Comparison of ENCODE assay signal across 1 cellular context in the genomic region with DNA sequence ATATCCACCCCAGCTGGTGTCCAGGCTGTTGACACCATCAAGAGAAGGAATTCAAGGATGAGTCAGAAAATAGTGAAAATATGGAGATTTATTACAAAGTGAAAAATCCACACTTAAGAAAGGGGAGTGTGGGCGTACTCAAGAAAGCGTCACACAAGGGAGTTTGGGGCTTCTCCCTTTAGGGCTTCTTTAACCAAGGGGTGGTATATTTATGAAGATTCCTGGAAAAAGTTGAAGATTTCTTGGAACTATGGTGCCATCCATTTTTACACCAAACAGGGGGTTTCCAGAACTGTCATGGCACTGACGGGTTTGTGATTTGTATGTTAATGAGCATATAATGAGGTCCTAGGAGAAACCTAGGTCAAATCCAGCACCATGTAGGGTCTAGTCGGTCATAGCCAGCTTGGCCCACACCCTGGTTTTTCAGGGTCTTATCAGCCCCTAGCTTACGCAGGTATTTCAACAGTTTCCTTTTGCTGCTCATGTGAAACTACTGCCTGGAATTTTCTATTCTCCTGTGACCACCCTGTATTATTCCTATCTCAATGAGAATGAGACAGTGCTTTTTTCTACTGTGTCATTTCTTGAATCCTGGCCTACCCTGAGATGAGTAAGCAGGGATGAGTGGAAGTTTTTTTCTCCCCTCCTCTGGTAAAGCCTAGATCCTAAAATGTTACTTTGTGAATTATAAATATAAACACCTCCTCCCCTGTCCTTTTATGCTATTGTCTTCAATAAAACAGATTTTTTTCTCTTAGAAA.
TF ChIP-seq lines count a peak whose summit lies in the region.

No MANE protein-coding gene starts in this region.

TF ChIP-seq in IMR-90, 13 proteins besides CTCF, POLR2A, EP300 and RAD21:
- TF ChIP-seq RCOR1 (IDR thresholded peaks at IDR 0.05; ENCODE audit: insufficient replicate concordance, low read length), result no peak
- TF ChIP-seq, protein P1, sequence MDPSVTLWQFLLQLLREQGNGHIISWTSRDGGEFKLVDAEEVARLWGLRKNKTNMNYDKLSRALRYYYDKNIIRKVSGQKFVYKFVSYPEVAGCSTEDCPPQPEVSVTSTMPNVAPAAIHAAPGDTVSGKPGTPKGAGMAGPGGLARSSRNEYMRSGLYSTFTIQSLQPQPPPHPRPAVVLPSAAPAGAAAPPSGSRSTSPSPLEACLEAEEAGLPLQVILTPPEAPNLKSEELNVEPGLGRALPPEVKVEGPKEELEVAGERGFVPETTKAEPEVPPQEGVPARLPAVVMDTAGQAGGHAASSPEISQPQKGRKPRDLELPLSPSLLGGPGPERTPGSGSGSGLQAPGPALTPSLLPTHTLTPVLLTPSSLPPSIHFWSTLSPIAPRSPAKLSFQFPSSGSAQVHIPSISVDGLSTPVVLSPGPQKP (IDR thresholded peaks at IDR 0.05; ENCODE audit: borderline replicate concordance, low read depth, low read length), result no peak
- TF ChIP-seq FOS (IDR thresholded peaks at IDR 0.05; ENCODE audit: low read depth, low read length), result no peak
- TF ChIP-seq CEBPB (IDR thresholded peaks at IDR 0.05; ENCODE audit: low read depth, low read length), result no peak
- TF ChIP-seq, protein P2, sequence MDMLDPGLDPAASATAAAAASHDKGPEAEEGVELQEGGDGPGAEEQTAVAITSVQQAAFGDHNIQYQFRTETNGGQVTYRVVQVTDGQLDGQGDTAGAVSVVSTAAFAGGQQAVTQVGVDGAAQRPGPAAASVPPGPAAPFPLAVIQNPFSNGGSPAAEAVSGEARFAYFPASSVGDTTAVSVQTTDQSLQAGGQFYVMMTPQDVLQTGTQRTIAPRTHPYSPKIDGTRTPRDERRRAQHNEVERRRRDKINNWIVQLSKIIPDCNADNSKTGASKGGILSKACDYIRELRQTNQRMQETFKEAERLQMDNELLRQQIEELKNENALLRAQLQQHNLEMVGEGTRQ (IDR thresholded peaks at IDR 0.05; ENCODE audit: low read depth, low read length), result no peak
- no peak for TF ChIP-seq MAZ (IDR thresholded peaks at IDR 0.05; ENCODE audit: borderline replicate concordance, low read depth, low read length)
- TF ChIP-seq SMC3 (IDR thresholded peaks at IDR 0.05; ENCODE audit: low read depth, low read length), result no peak
- no peak for TF ChIP-seq RFX5 (IDR thresholded peaks at IDR 0.05; ENCODE audit: low read depth, low read length)
- no peak for TF ChIP-seq BHLHE40 (IDR thresholded peaks at IDR 0.05; ENCODE audit: low read depth, low read length)
